Comparison of ENCODE assay signal across 12 cellular contexts in the genomic region with DNA sequence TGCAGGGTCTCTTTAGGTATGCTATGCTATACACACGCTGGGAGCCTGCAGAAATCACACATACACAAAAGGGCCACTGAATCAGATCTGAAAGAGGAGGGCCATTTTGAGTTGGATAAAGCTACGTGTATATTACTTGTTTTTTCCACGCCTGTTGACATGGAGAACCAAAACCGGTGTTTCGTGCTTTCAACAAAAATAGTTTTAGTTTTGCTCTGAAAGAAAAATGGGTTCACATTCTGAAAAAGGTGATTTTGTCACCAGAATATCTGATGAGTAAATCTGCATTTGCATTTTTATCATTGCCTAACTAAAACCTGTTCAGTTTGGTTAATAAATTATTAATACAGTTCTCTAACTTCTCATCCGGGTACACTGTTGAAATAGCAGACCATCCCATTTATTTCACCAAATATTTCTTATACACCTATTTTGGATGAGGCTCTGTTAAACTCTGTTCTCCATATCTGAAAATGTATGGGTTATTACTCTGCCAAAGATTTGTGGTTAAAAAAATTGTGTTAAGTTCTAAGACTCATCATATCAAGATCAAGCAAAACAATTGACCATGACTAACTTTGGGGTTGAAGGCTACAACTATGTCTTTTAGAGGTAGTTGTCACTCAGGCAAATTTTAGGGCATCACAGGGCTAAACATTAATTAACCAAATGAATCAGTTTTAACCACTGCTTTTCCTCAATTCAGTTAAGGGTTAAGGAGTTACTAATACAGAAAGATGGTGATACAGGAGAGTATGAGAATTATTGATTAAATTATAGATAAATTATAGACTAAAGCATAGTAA.
DNase-seq lines count a peak whose midpoint lies in the region; ATAC-seq, FAIRE-seq and TF ChIP-seq lines count a peak whose summit lies in the region.
"Had no signal": no experiment of that assay in that cellular context is flagged by ENCODE, and none has a peak within 500 bp of the region (broad histone marks: within the 10 kb centered on the region; RNA-seq: fewer than 3 reads in every experiment).

No MANE protein-coding gene starts in this region.

- no peak for TF ChIP-seq CTCF in progenitor cell of endocrine pancreas (IDR thresholded peaks at IDR 0.05; ENCODE audit: unreplicated experiment)

- H3K27me3 Mint-ChIP-seq in progenitor cell of endocrine pancreas, result no peaks in the 10 kb centered on the region
- H3K27me3 Mint-ChIP-seq: activated naive CD8-positive, alpha-beta T cell treated with anti-CD3 and anti-CD28 coated beads, Interleukin-2, amount 50 U/mL, for 24 hours; dendritic cell treated with granulocyte-macrophage colony-stimulating factor and Interleukin-4, amounts not matched to agents 40 ng/mL and 50 ng/mL, for 4 days had no signal

- DNase-seq in GM12891 (ENCODE audit: insufficient read length, low spot score) (no peak), M059J (ENCODE audit: low read depth) (peak; percentile 4), germinal center (ENCODE audit: low spot score) (no peak), nucleus accumbens (lab: John Stamatoyannopoulos, UW) (no peak), progenitor cell of endocrine pancreas (ENCODE audit: low spot score, unreplicated experiment) (no peak)
- DNase-seq in stimulated activated CD4-positive, alpha-beta T cell treated with anti-CD3 and anti-CD28 coated beads, Interleukin-12 subunit alpha, Interleukin-12 subunit beta, amount 100 ng/mL, for 4 hours, result no peak
- DNase-seq: activated CD8-positive, alpha-beta memory T cell treated with anti-CD3 and anti-CD28 coated beads for 24 hours; activated naive CD8-positive, alpha-beta T cell treated with anti-CD3 and anti-CD28 coated beads, Interleukin-2, amount 50 U/mL, for 24 hours; lower lobe of right lung had no signal

- FAIRE-seq in GM12891 (lab: Jason Lieb, UNC), result peak; percentile 60

- TF ChIP-seq POLR2A in GM12891 (IDR thresholded peaks at IDR 0.05; ENCODE audit: low read depth, low read length), result no peak

- H3K27ac Mint-ChIP-seq in progenitor cell of endocrine pancreas, result no peak overlapping the region
- H3K27ac Mint-ChIP-seq: activated naive CD8-positive, alpha-beta T cell treated with anti-CD3 and anti-CD28 coated beads, Interleukin-2, amount 50 U/mL, for 24 hours; dendritic cell treated with granulocyte-macrophage colony-stimulating factor and Interleukin-4, amounts not matched to agents 40 ng/mL and 50 ng/mL, for 4 days had no signal

- ATAC-seq in GM19397 (IDR thresholded peaks at IDR 0.05; ENCODE audit: unreplicated experiment) (peak; percentile 52), HG02884 (IDR thresholded peaks at IDR 0.05; ENCODE audit: unreplicated experiment) (peak; percentile 40)
- ATAC-seq: activated naive CD8-positive, alpha-beta T cell treated with anti-CD3 and anti-CD28 coated beads, Interleukin-2, amount 50 U/mL, for 24 hours; lower lobe of right lung had no signal

- peaks cover 8% of the 10 kb centered on the region for H3K36me3 Mint-ChIP-seq in progenitor cell of endocrine pancreas (ENCODE audit: insufficient read depth)

- no peak overlapping the region for H3K4me3 Mint-ChIP-seq in progenitor cell of endocrine pancreas (ENCODE audit: low read depth)
- H3K4me3 Mint-ChIP-seq: activated naive CD8-positive, alpha-beta T cell treated with anti-CD3 and anti-CD28 coated beads, Interleukin-2, amount 50 U/mL, for 24 hours; dendritic cell treated with granulocyte-macrophage colony-stimulating factor and Interleukin-4, amounts not matched to agents 40 ng/mL and 50 ng/mL, for 4 days had no signal

- H3K4me1 Mint-ChIP-seq in progenitor cell of endocrine pancreas (ENCODE audit: low read depth), result peaks cover 1% of the 10 kb centered on the region

- peaks cover 2% of the 10 kb centered on the region for H3K9me3 Mint-ChIP-seq in progenitor cell of endocrine pancreas (ENCODE audit: low read depth)
- H3K9me3 Mint-ChIP-seq: activated naive CD8-positive, alpha-beta T cell treated with anti-CD3 and anti-CD28 coated beads, Interleukin-2, amount 50 U/mL, for 24 hours; dendritic cell treated with granulocyte-macrophage colony-stimulating factor and Interleukin-4, amounts not matched to agents 40 ng/mL and 50 ng/mL, for 4 days had no signal

TF ChIP-seq in GM12891, 5 proteins besides CTCF, POLR2A, EP300 and RAD21:
- no peak for TF ChIP-seq POLR2AphosphoS5 (IDR thresholded peaks at IDR 0.05; ENCODE audit: low read depth, low read length)
- no peak for TF ChIP-seq TAF1 (IDR thresholded peaks at IDR 0.05; ENCODE audit: low read depth, low read length)
- no peak for TF ChIP-seq SPI1 (IDR thresholded peaks at IDR 0.05; ENCODE audit: low read depth, low read length)
- TF ChIP-seq POU2F2 (IDR thresholded peaks at IDR 0.05; ENCODE audit: low read depth, low read length), result no peak
- TF ChIP-seq PAX5 (IDR thresholded peaks at IDR 0.05; ENCODE audit: insufficient read depth, low read length, severe bottlenecking), result peak; percentile 48
